19 cellular contexts compared by ENCODE assay signal in the genomic region with DNA sequence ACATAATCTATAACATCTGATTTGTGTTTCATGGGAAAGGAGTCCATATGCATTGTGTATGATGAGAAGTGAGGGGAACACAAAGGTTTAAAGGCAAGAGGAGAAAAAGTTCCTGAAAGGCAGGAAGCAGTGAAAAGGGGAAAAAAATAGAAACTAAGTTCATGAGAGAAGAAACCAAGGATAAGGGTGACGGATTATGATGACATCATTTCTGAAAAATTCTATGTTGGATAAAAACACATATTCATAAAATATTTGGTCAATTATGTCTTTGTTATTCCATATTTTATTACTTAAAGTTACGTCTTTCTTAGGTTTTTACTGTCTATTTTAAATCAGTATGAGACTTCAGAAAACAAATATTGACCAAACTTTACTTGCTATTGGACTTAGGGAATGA. TPM values are rescaled to one million over a fixed set of nuclear protein-coding genes. Genes with fewer than 3 reads are reported as not detected.
A peak's percentile ranks its signal among the peaks of the same experiment; 100 is the strongest.
DNase-seq lines count a peak whose midpoint lies in the region; ATAC-seq, FAIRE-seq and TF ChIP-seq lines count a peak whose summit lies in the region.
"Had no signal": no experiment of that assay in that cellular context is flagged by ENCODE, and none has a peak within 500 bp of the region (broad histone marks: within the 10 kb centered on the region; RNA-seq: fewer than 3 reads in every experiment).

No MANE protein-coding gene starts in this region.

- no peak overlapping the region for H3K23ac ChIP-seq in mesenchymal stem cell (ENCODE audit: low read length in 2 of 2)

- WGBS in GM12878 (ENCODE audit: insufficient coverage, insufficient replicate concordance, low lambda C conversion rate, missing lambda C conversion rate): 24% methylated on average over 2 of the region's 2 CpGs
- WGBS in mesenchymal stem cell: no CpG with 5 or more reads among the region's 2 CpGs

- no peak for TF ChIP-seq CTCF in GM12878 (IDR thresholded peaks at IDR 0.05 in 2 of 3, conservative IDR thresholded peaks at IDR 0.05 in 1 of 3; ENCODE audit: control insufficient read depth in 2 of 3, extremely low read depth in 1 of 3, insufficient read depth in 1 of 3, low read depth in 3 of 3, low read length in 3 of 3)

- no peak overlapping the region for H3K14ac ChIP-seq in mesenchymal stem cell (ENCODE audit: low read length in 2 of 2)

- H4K91ac ChIP-seq in mesenchymal stem cell (ENCODE audit: low read length): no peak overlapping the region

- H3K4me1 ChIP-seq in ACC112 (ENCODE audit: control insufficient read depth, insufficient read depth, low read length, unreplicated experiment): peaks cover 7% of the 10 kb centered on the region
- H3K4me1 ChIP-seq in GM12878 (ENCODE audit: control insufficient read depth, insufficient read depth, low read length): 0 out of 2 replicates have a peak, but pooled peaks cover 2% of the 10 kb centered on the region
- H3K4me1 ChIP-seq in mesenchymal stem cell (ENCODE audit: control insufficient read depth, insufficient read depth, low read depth, low read length): no peaks in the 10 kb centered on the region

- CTCF ChIA-PET in GM12878 (lab: Yijun Ruan, JAX): interaction anchor here (6.3 kb wide), 2 partner anchors 149 to 317 kb away, joined by 75 to 168 read pairs; no protein-coding TSS in a partner anchor

- intact Hi-C loops in GM12878 (cut with micrococcal nuclease; ENCODE audit: unreplicated experiment): loop anchor here (10.0 kb wide), 1 partner anchor 405 kb away; the partner anchor contains the start of gene CPA3

- RAD21 ChIA-PET in GM12878 (lab: Charles Lee; ENCODE audit: unreplicated experiment): no interaction called here

- TF ChIP-seq RAD21 in GM12878 (IDR thresholded peaks at IDR 0.05; ENCODE audit: insufficient read depth, low read depth, low read length): no peak

- SMC1A ChIA-PET in GM12878 (lab: Charles Lee; ENCODE audit: uncharacterized antibody, unreplicated experiment): interaction anchor here (6.4 kb wide), 1 partner anchor 150 kb away, joined by 86 read pairs; no protein-coding TSS in a partner anchor

- H3K18ac ChIP-seq in mesenchymal stem cell (ENCODE audit: low read depth in 1 of 2, low read length in 2 of 2): no peak overlapping the region

- H3K9me3 ChIP-seq in GM12878 (replicated peaks; ENCODE audit: control insufficient read depth, insufficient read depth, low read length): no peaks in the 10 kb centered on the region
- no peaks in the 10 kb centered on the region for H3K9me3 ChIP-seq in mesenchymal stem cell (ENCODE audit: control insufficient read depth, low read length)

- TF ChIP-seq EP300 in GM12878 (IDR thresholded peaks at IDR 0.05; ENCODE audit: borderline replicate concordance in 1 of 2, control insufficient read depth in 1 of 2, low read depth in 2 of 2, low read length in 2 of 2): no peak

- H3K4ac ChIP-seq in mesenchymal stem cell (ENCODE audit: low read depth in 1 of 2, low read length in 2 of 2): no peak overlapping the region

- no peaks in the 10 kb centered on the region for H4K20me1 ChIP-seq in GM12878 (ENCODE audit: control insufficient read depth, insufficient read depth)

- H2BK120ac ChIP-seq in mesenchymal stem cell (ENCODE audit: low read depth, low read length): no peak overlapping the region

- in situ Hi-C loops in GM12878 (cut with MboI): loop anchor here (5.0 to 10.0 kb wide), 3 partner anchors 153 to 405 kb away; partner anchors contain the start of gene CPA3

- TF ChIP-seq POLR2A in H54 (IDR thresholded peaks at IDR 0.05; ENCODE audit: low read depth, low read length): no peak
- no peak for TF ChIP-seq POLR2A in GM12878 (IDR thresholded peaks at IDR 0.05; ENCODE audit: low read depth, low read length)
- no peak for TF ChIP-seq POLR2A in erythroblast (IDR thresholded peaks at IDR 0.05; ENCODE audit: low read length)

- no peak overlapping the region for H3K4me2 ChIP-seq in GM12878 (ENCODE audit: control insufficient read depth, insufficient read depth)
- H3K4me2 ChIP-seq in mesenchymal stem cell (ENCODE audit: low read length, poor library complexity, severe bottlenecking): no peak overlapping the region

- no peak overlapping the region for H2AK5ac ChIP-seq in mesenchymal stem cell (ENCODE audit: low read length, severe bottlenecking)

- H3K27ac ChIP-seq in ACC112 (ENCODE audit: low read depth, low read length) (no peak overlapping the region), GM12878 (ENCODE audit: control insufficient read depth, insufficient read depth) (no peak overlapping the region), mesenchymal stem cell (ENCODE audit: low read length, poor library complexity, severe bottlenecking) (no peak overlapping the region)

- H3K4me3 ChIP-seq in ACC112 (ENCODE audit: low read depth, low read length): no peak overlapping the region
- no peak overlapping the region for H3K4me3 ChIP-seq in GM12878
- H3K4me3 ChIP-seq in mesenchymal stem cell (ENCODE audit: insufficient read depth in 1 of 2, low read depth in 1 of 2, low read length in 2 of 2): no peak overlapping the region

- H4K8ac ChIP-seq in mesenchymal stem cell (ENCODE audit: low read length): no peak overlapping the region

- H3K79me1 ChIP-seq in mesenchymal stem cell (replicated peaks; ENCODE audit: low read length, poor library complexity, severe bottlenecking): no peaks in the 10 kb centered on the region

- no peak overlapping the region for H2BK5ac ChIP-seq in mesenchymal stem cell (ENCODE audit: low read depth, low read length, poor library complexity, severe bottlenecking)

- DNase-seq in H54 (ENCODE audit: insufficient read length, low spot score) (no peak), GM12878 (ENCODE audit: low read depth, low spot score) (no peak), mesenchymal stem cell (no peak), OCI-M2 (lab: John Stamatoyannopoulos, UW; ENCODE audit: unreplicated experiment) (no peak), erythroblast (lab: John Stamatoyannopoulos, UW) (no peak)
- no peak for DNase-seq in stimulated activated CD4-positive, alpha-beta T cell treated with anti-CD3 and anti-CD28 coated beads, Interleukin-4, amount 100 ng/mL, for 24 hours
- DNase-seq: AML-193; GF-D8; KG1; NCI-H1092; NCI-H2107; NCI-H345; NCI-H526 treated with DMSO at 0.1 percent for 48 hours; NK-92 treated with Interleukin-12 subunit alpha and Interleukin-12 subunit beta, amount 100 ng/mL, for 24 hours; OCI-M1 had no signal

- H3K9ac ChIP-seq in GM12878 (ENCODE audit: control insufficient read depth, insufficient read depth, low read length) (no peak overlapping the region), mesenchymal stem cell (ENCODE audit: low read length) (peak overlapping the region; percentile 43)

- H3K79me2 ChIP-seq in ACC112 (ENCODE audit: control insufficient read depth, insufficient read depth, low read length, unreplicated experiment) (no peaks in the 10 kb centered on the region), GM12878 (ENCODE audit: control insufficient read depth, insufficient read depth, low read length) (no peaks in the 10 kb centered on the region)

- H2AFZ ChIP-seq in ACC112 (ENCODE audit: low read length, unreplicated experiment) (peak overlapping the region; percentile 54), GM12878 (ENCODE audit: control insufficient read depth, low read depth, low read length) (no peak overlapping the region), mesenchymal stem cell (ENCODE audit: low read depth, low read length) (no peak overlapping the region)

- H3K36me3 ChIP-seq in ACC112 (ENCODE audit: insufficient read depth, low read length) (no peaks in the 10 kb centered on the region), GM12878 (ENCODE audit: control insufficient read depth in 2 of 2, insufficient read depth in 2 of 2, low read length in 1 of 2) (no peaks in the 10 kb centered on the region), mesenchymal stem cell (ENCODE audit: control insufficient read depth in 1 of 2, insufficient read depth in 2 of 2, low read depth in 1 of 2, low read length in 2 of 2) (no peaks in the 10 kb centered on the region)

- no TSS peak for BruUV-seq in GM12878 (replicated peaks; lab: Mats Ljungman, UMichigan)

- no peak overlapping the region for H2BK15ac ChIP-seq in mesenchymal stem cell (ENCODE audit: low read depth, poor library complexity, severe bottlenecking)

- H3K27me3 ChIP-seq in ACC112 (ENCODE audit: insufficient read depth, low read length): no peaks in the 10 kb centered on the region
- H3K27me3 ChIP-seq in GM12878 (replicated peaks in 1 of 2; ENCODE audit: control insufficient read depth in 2 of 2, insufficient read depth in 2 of 2, low read length in 1 of 2): no peaks in the 10 kb centered on the region
- no peaks in the 10 kb centered on the region for H3K27me3 ChIP-seq in mesenchymal stem cell (ENCODE audit: control insufficient read depth in 1 of 2, insufficient read depth in 1 of 2, low read length in 2 of 2)

- FAIRE-seq in H54 (lab: Jason Lieb, UNC) (peak; percentile 41), GM12878 (lab: Jason Lieb, UNC) (no peak)

- POLR2A ChIA-PET in GM12878 (lab: Charles Lee): no interaction called here

- H2BK12ac ChIP-seq in mesenchymal stem cell (ENCODE audit: low read length in 2 of 2): no peak overlapping the region

- ATAC-seq in GM12878: no peak
- ATAC-seq in GM21528 (IDR thresholded peaks at IDR 0.05; ENCODE audit: low FRiP score, unreplicated experiment): no peak

RNA-seq across cellular contexts. Expression of gene CP, which starts 48.6 kb away (rescaled TPM):
- not detected in 2 replicates for total RNA-seq in GM12878 (2013; cell fraction: nucleolus; rRNA removed)
- total RNA-seq in GM12878 (2014; rRNA removed): not detected in 2 replicates
- total RNA-seq in GM12878 (2014; rRNA removed; fragmentation: Illumina TruSeq; extraction: Trizol): not detected in 2 replicates
- total RNA-seq in GM12878 (2021): 0.51 and 1.2 TPM in 2 replicates
- polyA plus RNA-seq in GM12878 (2011; ENCODE audit: low read depth): not detected
- 0.06 TPM in 1 of 2 replicates, not detected in the other for polyA plus RNA-seq in GM12878 (2011; rRNA removed)
- polyA plus RNA-seq in GM12878 (2011; cell fraction: cytosol; rRNA removed): not detected in 2 replicates
- polyA plus RNA-seq in GM12878 (2011; cell fraction: nucleus; rRNA removed): 0.16 TPM in 1 of 2 replicates, not detected in the other
- polyA plus RNA-seq in GM12878 (2012): 0.14 TPM in 1 of 2 replicates, not detected in the other
- polyA plus RNA-seq in GM12878 (2014; fragmentation: Illumina TruSeq; extraction: Trizol): not detected in 2 replicates
- polyA plus RNA-seq in GM12878 (2014; fragmentation: Nextera tagmentation; extraction: Ambion mirVana): under 1 TPM in 1 of 2 experiments, not detected in 1; 0.14 TPM
- polyA plus RNA-seq in GM12878 (2014; rRNA removed): not detected in 2 replicates
- polyA plus RNA-seq in GM12878 (2016; fragmentation: Nextera tagmentation; extraction: Ambion mirVana): under 1 TPM; 0.21 to 0.39 TPM
- polyA minus RNA-seq in GM12878 (2011; rRNA and poly(A)+ RNA removed): not detected in 2 replicates
- not detected in 2 replicates for polyA minus RNA-seq in GM12878 (2011; cell fraction: cytosol; rRNA and poly(A)+ RNA removed)
- 0.29 TPM in 1 of 2 replicates, not detected in the other for polyA minus RNA-seq in GM12878 (2011; cell fraction: nucleus; rRNA and poly(A)+ RNA removed)
- polyA plus RNA-seq in mesenchymal stem cell (2013, experiment 1 of 2): 0.04 TPM
- polyA plus RNA-seq in mesenchymal stem cell (2013, experiment 2 of 2): 0.15 TPM
- total RNA-seq: A673, HT1080 had no signal
